1 cellular context compared by ENCODE assay signal in the genomic region with DNA sequence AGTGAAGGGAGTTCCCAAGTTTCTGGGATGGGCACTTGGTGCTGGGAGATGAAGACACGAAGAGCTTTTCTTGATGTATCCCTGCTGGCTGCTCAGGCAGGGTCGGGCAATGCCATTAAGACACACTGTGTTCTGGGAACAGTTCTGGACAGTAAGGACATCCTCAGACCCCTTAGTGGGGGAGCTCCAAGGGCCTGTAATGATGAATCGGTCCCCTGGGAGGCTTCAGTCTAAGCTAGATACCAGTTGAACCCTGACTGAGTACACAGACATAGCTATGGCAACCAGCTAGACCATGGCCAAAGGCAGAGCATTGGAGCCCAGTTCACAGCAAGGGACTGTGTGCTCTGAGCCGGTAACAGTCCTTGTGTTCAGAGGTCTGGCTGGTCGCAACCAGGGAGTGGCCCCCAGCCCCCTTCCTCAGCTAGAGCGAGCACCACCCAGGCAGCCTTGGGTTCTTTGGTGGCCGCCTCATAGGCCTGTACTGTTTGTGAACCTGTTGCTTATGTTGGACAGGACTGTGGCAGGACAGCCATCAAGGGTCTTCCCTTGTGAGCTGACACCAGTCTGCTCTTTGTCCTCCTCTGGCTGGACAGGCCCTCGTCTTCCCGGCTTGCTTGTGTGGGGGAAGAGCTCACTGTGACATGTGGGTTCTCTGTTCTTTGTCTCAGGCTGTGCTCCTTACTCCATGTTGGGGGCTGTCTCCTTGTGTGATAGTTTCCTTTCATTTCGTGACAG.
TF ChIP-seq lines count a peak whose summit lies in the region.

No MANE protein-coding gene starts in this region.

TF ChIP-seq in WTC11, 78 proteins besides CTCF, POLR2A, EP300 and RAD21 (continued from another document):
- TF ChIP-seq, protein P1, sequence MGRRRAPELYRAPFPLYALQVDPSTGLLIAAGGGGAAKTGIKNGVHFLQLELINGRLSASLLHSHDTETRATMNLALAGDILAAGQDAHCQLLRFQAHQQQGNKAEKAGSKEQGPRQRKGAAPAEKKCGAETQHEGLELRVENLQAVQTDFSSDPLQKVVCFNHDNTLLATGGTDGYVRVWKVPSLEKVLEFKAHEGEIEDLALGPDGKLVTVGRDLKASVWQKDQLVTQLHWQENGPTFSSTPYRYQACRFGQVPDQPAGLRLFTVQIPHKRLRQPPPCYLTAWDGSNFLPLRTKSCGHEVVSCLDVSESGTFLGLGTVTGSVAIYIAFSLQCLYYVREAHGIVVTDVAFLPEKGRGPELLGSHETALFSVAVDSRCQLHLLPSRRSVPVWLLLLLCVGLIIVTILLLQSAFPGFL (CRISPR knock-in tag; IDR thresholded peaks at IDR 0.05; ENCODE audit: borderline replicate concordance): no peak
- TF ChIP-seq, protein P2, sequence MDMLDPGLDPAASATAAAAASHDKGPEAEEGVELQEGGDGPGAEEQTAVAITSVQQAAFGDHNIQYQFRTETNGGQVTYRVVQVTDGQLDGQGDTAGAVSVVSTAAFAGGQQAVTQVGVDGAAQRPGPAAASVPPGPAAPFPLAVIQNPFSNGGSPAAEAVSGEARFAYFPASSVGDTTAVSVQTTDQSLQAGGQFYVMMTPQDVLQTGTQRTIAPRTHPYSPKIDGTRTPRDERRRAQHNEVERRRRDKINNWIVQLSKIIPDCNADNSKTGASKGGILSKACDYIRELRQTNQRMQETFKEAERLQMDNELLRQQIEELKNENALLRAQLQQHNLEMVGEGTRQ (CRISPR knock-in tag; IDR thresholded peaks at IDR 0.05): no peak
- TF ChIP-seq EMX1 (CRISPR knock-in tag; IDR thresholded peaks at IDR 0.05) (no peak), GABPB1 (CRISPR knock-in tag; IDR thresholded peaks at IDR 0.05) (no peak), GTF2I (CRISPR knock-in tag; conservative IDR thresholded peaks at IDR 0.05) (no peak), ZNF416 (CRISPR knock-in tag; IDR thresholded peaks at IDR 0.05) (no peak)
- TF ChIP-seq, protein P3, sequence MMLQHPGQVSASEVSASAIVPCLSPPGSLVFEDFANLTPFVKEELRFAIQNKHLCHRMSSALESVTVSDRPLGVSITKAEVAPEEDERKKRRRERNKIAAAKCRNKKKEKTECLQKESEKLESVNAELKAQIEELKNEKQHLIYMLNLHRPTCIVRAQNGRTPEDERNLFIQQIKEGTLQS (CRISPR knock-in tag; conservative IDR thresholded peaks at IDR 0.05): no peak
